20 cellular contexts compared by ENCODE assay signal in the genomic region with DNA sequence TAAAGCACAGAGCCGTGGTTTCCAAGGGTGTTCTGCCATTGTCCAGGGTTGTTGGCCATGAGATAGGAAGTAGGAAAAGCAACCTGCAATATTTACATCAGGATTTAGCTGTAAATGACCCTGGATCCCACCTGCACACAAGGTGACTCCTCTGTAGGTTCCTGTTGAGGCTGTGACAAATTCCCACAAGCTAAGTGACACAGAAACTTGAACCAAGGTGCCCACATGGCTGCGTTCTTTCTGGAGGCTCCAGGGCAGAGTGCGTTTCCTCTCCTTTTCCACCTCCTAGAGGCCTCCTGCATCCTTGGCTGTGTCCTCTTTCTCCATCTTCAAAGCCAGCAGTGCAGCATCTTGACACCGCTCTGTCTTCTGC. TPM values are rescaled to one million over a fixed set of nuclear protein-coding genes. Genes with fewer than 3 reads are reported as not detected.
A peak's percentile ranks its signal among the peaks of the same experiment; 100 is the strongest.
DNase-seq lines count a peak whose midpoint lies in the region; ATAC-seq and TF ChIP-seq lines count a peak whose summit lies in the region.
"Had no signal": no experiment of that assay in that cellular context is flagged by ENCODE, and none has a peak within 500 bp of the region (broad histone marks: within the 10 kb centered on the region; RNA-seq: fewer than 3 reads in every experiment).

No MANE protein-coding gene starts in this region.

- H3K27ac Mint-ChIP-seq in activated naive CD8-positive, alpha-beta T cell treated with anti-CD3 and anti-CD28 coated beads for 36 hours: peak overlapping the region; percentile 44
- H3K27ac Mint-ChIP-seq in activated naive CD8-positive, alpha-beta T cell treated with anti-CD3 and anti-CD28 coated beads, Interleukin-2, amount 50 U/mL, for 24 hours: no peak overlapping the region
- peak overlapping the region in 1 of 10 donors; percentile 49 for H3K27ac Mint-ChIP-seq in naive thymus-derived CD8-positive, alpha-beta T cell
- H3K27ac Mint-ChIP-seq: B cell; CD8-positive, alpha-beta T cell; GM23338; H9 had no signal

- H3K4me3 ChIP-seq in esophagus muscularis mucosa (no peak overlapping the region), spleen (no peak overlapping the region)
- H3K4me3 ChIP-seq: BLaER1, GM23338 had no signal

- TF ChIP-seq CTCF in esophagus muscularis mucosa (IDR thresholded peaks at IDR 0.05) (no peak), spleen (IDR thresholded peaks at IDR 0.05 in 8 of 11, conservative IDR thresholded peaks at IDR 0.05 in 3 of 11) (no peak)

- H3K36me3 Mint-ChIP-seq in activated naive CD8-positive, alpha-beta T cell treated with anti-CD3 and anti-CD28 coated beads for 36 hours: peaks cover 12% of the 10 kb centered on the region
- peaks cover 12% of the 10 kb centered on the region for H3K36me3 Mint-ChIP-seq in activated naive CD8-positive, alpha-beta T cell treated with anti-CD3 and anti-CD28 coated beads, Interleukin-2, amount 50 U/mL, for 24 hours (ENCODE audit: low read depth)
- H3K36me3 Mint-ChIP-seq in naive thymus-derived CD8-positive, alpha-beta T cell: peaks cover 9 to 45% (median 19%) of the 10 kb centered on the region in 3 donors

- no peaks in the 10 kb centered on the region for H3K4me1 Mint-ChIP-seq in activated naive CD8-positive, alpha-beta T cell treated with anti-CD3 and anti-CD28 coated beads for 36 hours
- no peaks in the 10 kb centered on the region for H3K4me1 Mint-ChIP-seq in activated naive CD8-positive, alpha-beta T cell treated with anti-CD3 and anti-CD28 coated beads, Interleukin-2, amount 50 U/mL, for 24 hours
- H3K4me1 Mint-ChIP-seq in naive thymus-derived CD8-positive, alpha-beta T cell: peaks cover 0 to 11% (median 4%) of the 10 kb centered on the region in 4 donors
- H3K4me1 Mint-ChIP-seq: B cell, GM23338, H9 had no signal

- no peak overlapping the region for H3K4me3 Mint-ChIP-seq in activated naive CD8-positive, alpha-beta T cell treated with anti-CD3 and anti-CD28 coated beads for 36 hours
- no peak overlapping the region for H3K4me3 Mint-ChIP-seq in activated naive CD8-positive, alpha-beta T cell treated with anti-CD3 and anti-CD28 coated beads, Interleukin-2, amount 50 U/mL, for 24 hours
- H3K4me3 Mint-ChIP-seq in naive thymus-derived CD8-positive, alpha-beta T cell: no peak overlapping the region
- H3K4me3 Mint-ChIP-seq: B cell; CD4-positive, CD25-positive, alpha-beta regulatory T cell; CD8-positive, alpha-beta T cell; GM23338; H9 had no signal

- no peak for TF ChIP-seq EP300 in esophagus muscularis mucosa (IDR thresholded peaks at IDR 0.05)

- intact Hi-C loops in esophagus muscularis mucosa (cut with DNase I): no loop called here
- intact Hi-C loops in spleen (cut with DNase I; ENCODE audit: low total_unique reads): no loop called here

- H3K27me3 ChIP-seq in esophagus muscularis mucosa (peaks cover 0 to 62% (median 0%) of the 10 kb centered on the region in 4 donors), spleen (replicated peaks in 1 of 7) (peaks cover 0 to 9% (median 0%) of the 10 kb centered on the region in 7 donors)
- H3K27me3 ChIP-seq: BLaER1 had no signal

- H3K36me3 ChIP-seq in esophagus muscularis mucosa: no peaks in the 10 kb centered on the region
- H3K36me3 ChIP-seq in spleen: peaks cover 0 to 66% (median 7%) of the 10 kb centered on the region in 6 donors

- H3K27me3 Mint-ChIP-seq in activated naive CD8-positive, alpha-beta T cell treated with anti-CD3 and anti-CD28 coated beads for 36 hours: peaks cover 4% of the 10 kb centered on the region
- H3K27me3 Mint-ChIP-seq in activated naive CD8-positive, alpha-beta T cell treated with anti-CD3 and anti-CD28 coated beads, Interleukin-2, amount 50 U/mL, for 24 hours: peaks cover 3% of the 10 kb centered on the region
- peaks cover 0 to 4% (median 0%) of the 10 kb centered on the region in 5 donors for H3K27me3 Mint-ChIP-seq in naive thymus-derived CD8-positive, alpha-beta T cell

- H3K9me3 ChIP-seq in esophagus muscularis mucosa (peaks cover 0 to 9% (median 5%) of the 10 kb centered on the region in 4 donors), spleen (peaks cover 0 to 5% (median 3%) of the 10 kb centered on the region in 8 donors)

- no peak for DNase-seq in activated naive CD8-positive, alpha-beta T cell treated with anti-CD3 and anti-CD28 coated beads for 36 hours
- DNase-seq in activated naive CD8-positive, alpha-beta T cell treated with anti-CD3 and anti-CD28 coated beads, Interleukin-2, amount 50 U/mL, for 24 hours: no peak
- DNase-seq in esophagus muscularis mucosa (ENCODE audit: extremely low spot score): peak; percentile 60
- peak; percentile 16 for DNase-seq in spleen
- DNase-seq in midbrain (lab: John Stamatoyannopoulos, UW): no peak
- no peak for DNase-seq in HuH-7 (ENCODE audit: low spot score)
- no peak for DNase-seq in naive thymus-derived CD8-positive, alpha-beta T cell
- DNase-seq: DMS153, H9 had no signal

- no peak for TF ChIP-seq POLR2A in esophagus muscularis mucosa (IDR thresholded peaks at IDR 0.05; ENCODE audit: low read depth)
- no peak for TF ChIP-seq POLR2A in spleen (IDR thresholded peaks at IDR 0.05)

- H3K4me1 ChIP-seq in esophagus muscularis mucosa (no peaks in the 10 kb centered on the region), spleen (no peaks in the 10 kb centered on the region)
- H3K4me1 ChIP-seq: BLaER1, Caco-2 had no signal

- peaks cover 8% of the 10 kb centered on the region for H3K9me3 Mint-ChIP-seq in activated naive CD8-positive, alpha-beta T cell treated with anti-CD3 and anti-CD28 coated beads for 36 hours
- peaks cover 7% of the 10 kb centered on the region for H3K9me3 Mint-ChIP-seq in activated naive CD8-positive, alpha-beta T cell treated with anti-CD3 and anti-CD28 coated beads, Interleukin-2, amount 50 U/mL, for 24 hours
- H3K9me3 Mint-ChIP-seq in naive thymus-derived CD8-positive, alpha-beta T cell: peaks cover 0 to 6% (median 5%) of the 10 kb centered on the region in 9 donors

- POLR2A ChIA-PET in naive thymus-derived CD8-positive, alpha-beta T cell (lab: Charles Lee): no interaction called here

- ATAC-seq in activated naive CD8-positive, alpha-beta T cell treated with anti-CD3 and anti-CD28 coated beads, Interleukin-2, amount 50 U/mL, for 24 hours: no peak
- ATAC-seq in naive thymus-derived CD8-positive, alpha-beta T cell: no peak
- ATAC-seq: CD8-positive, alpha-beta T cell; HCT116 had no signal

- H3K27ac ChIP-seq in esophagus muscularis mucosa (replicated peaks in 1 of 4) (no peak overlapping the region), spleen (no peak overlapping the region)
- H3K27ac ChIP-seq: 22Rv1, BLaER1, C4-2B had no signal

- 71% methylated on average over 4 of the region's 4 CpGs for WGBS in esophagus muscularis mucosa
- WGBS in spleen, 5 donors: 83 to 93% (median 89%) methylated on average over 4 of the region's 4 CpGs

RNA-seq across cellular contexts. Expression of a gene that starts 11.9 kb away (rescaled TPM):
- total RNA-seq in activated naive CD8-positive, alpha-beta T cell treated with anti-CD3 and anti-CD28 coated beads for 36 hours: 10 to 100 TPM; 36.5 to 37.5 TPM
- total RNA-seq in esophagus muscularis mucosa (1 to 10 TPM in 1 of 4 donors, under 1 TPM in 1, not detected in 2; 0.83 to 1.8 TPM), spleen (10 to 100 TPM; 12.1 to 22.9 (median 20.0) TPM)
- polyA plus RNA-seq in spleen: 10 to 100 TPM; 10.3 to 21.0 (median 17.4) TPM
- total RNA-seq in naive thymus-derived CD8-positive, alpha-beta T cell: 10 to 100 TPM; 56.7 to 59.1 TPM
- 10 to 100 TPM; 16.7 to 44.2 (median 19.8) TPM for polyA plus RNA-seq in naive thymus-derived CD8-positive, alpha-beta T cell
- total RNA-seq: Caco-2, GM23338, H9 had no signal
- polyA plus RNA-seq: AG04450, GM23338 had no signal

RNA-seq across cellular contexts. Expression of a gene that starts 39.0 kb away (rescaled TPM):
- not detected for total RNA-seq in activated naive CD8-positive, alpha-beta T cell treated with anti-CD3 and anti-CD28 coated beads for 36 hours
- total RNA-seq in esophagus muscularis mucosa: 1 to 10 TPM in 2 of 4 donors, under 1 TPM in 2; 0.46 to 3.3 (median 1.1) TPM
- total RNA-seq in spleen: 10 to 100 TPM; 11.0 to 76.4 (median 28.4) TPM
- 1 to 10 TPM; 3.3 to 9.0 (median 4.5) TPM for polyA plus RNA-seq in spleen
- total RNA-seq in naive thymus-derived CD8-positive, alpha-beta T cell: not detected
- not detected for polyA plus RNA-seq in naive thymus-derived CD8-positive, alpha-beta T cell
- total RNA-seq: B cell; Caco-2; CD8-positive, alpha-beta T cell; GM23338; H4; H9 had no signal
- polyA plus RNA-seq: AG04450, GM23338 had no signal

Comparison
In these comparisons a context has a peak if more than half of its experiments do, and no peak if none do; other contexts are left out.
1. DNase-seq: peak in esophagus muscularis mucosa (single experiment) and spleen (single experiment); none in activated naive CD8-positive, alpha-beta T cell treated with anti-CD3 and anti-CD28 coated beads for 36 hours (single experiment), activated naive CD8-positive, alpha-beta T cell treated with anti-CD3 and anti-CD28 coated beads, Interleukin-2, amount 50 U/mL, for 24 hours (single experiment), midbrain (single experiment), HuH-7 (single experiment) and naive thymus-derived CD8-positive, alpha-beta T cell (0 of 10).
2. RNA of a gene that starts 11.9 kb away (total RNA-seq): 56.7 to 59.1 TPM in naive thymus-derived CD8-positive, alpha-beta T cell, 36.5 to 37.5 TPM in activated naive CD8-positive, alpha-beta T cell treated with anti-CD3 and anti-CD28 coated beads for 36 hours and 12.1 to 22.9 TPM in spleen; 0.83 to 1.8 TPM in esophagus muscularis mucosa; every median in the first group is over 4 times any median in the second.